16 cellular contexts compared by ENCODE assay signal in the genomic region with DNA sequence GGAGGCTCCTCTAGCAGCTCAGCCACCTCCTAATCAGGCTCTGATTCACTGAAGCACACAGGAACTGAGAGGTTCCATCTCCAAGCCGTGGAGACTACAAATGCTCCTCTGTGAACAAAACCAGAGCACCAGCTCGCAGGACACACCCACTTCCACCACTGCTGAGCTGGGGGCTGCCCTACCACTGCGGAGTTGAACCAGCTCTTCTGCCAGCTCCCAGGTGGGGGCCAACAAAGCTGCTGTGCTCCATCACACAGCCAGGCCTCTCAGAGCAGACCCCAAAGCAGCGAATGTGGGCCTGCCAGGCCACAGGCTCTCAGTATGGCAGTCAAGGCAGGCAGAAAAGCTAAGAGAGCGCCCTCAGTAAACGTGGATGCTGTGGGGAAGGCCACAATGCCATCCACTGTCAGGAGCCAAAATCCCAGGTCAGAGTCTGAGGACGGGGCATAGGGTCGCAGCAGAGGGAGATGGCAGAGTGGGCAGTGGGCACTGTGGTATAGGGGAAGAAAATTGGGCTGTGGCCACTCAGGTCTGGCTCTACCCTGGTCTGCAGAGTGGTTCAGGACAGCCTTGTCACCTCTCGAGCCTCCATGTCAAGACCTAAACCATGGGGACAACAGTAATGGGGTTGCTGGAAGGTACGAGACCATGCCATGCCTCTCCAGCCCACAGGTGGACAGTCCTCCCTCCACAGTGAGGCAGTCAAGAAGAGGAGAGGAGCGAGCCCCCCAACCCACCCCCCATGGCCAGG.
"Had no signal": no experiment of that assay in that cellular context is flagged by ENCODE, and none has a peak within 500 bp of the region (broad histone marks: within the 10 kb centered on the region; RNA-seq: fewer than 3 reads in every experiment).

No MANE protein-coding gene starts in this region.

- H3K36me3 ChIP-seq: brain microvascular endothelial cell, heart left ventricle, prostate gland, SJSA1 had no signal

- H3K4me3 ChIP-seq: heart left ventricle, prostate gland, SJSA1 had no signal

- H3K27ac ChIP-seq: brain microvascular endothelial cell, heart left ventricle, prostate gland, SJSA1, VCaP had no signal

- DNase-seq: activated gamma-delta T cell; activated T-cell treated with anti-CD3 and anti-CD28 coated beads, Interleukin-2, amount 50 U/mL, for 1 hour; amygdala; brain microvascular endothelial cell; cerebellar nuclear complex; foreskin melanocyte; heart left ventricle; midbrain; naive B cell; nucleus accumbens; stimulated activated CD4-positive, alpha-beta T cell treated with anti-CD3 and anti-CD28 coated beads, Interleukin-2, amount 100 ng/mL, for 48 hours; stimulated activated naive CD4-positive, alpha-beta T cell treated with Interleukin-2 at 50 U/mL for 16 hours had no signal

- H3K27me3 ChIP-seq: brain microvascular endothelial cell, heart left ventricle, SJSA1 had no signal

- H3K4me1 ChIP-seq: heart left ventricle, prostate gland, SJSA1 had no signal

- ATAC-seq: sciatic nerve had no signal

- H3K9me3 ChIP-seq: prostate gland, SJSA1 had no signal
